In genomic region chr17:20896153-20896649, GRCh38 we compare ENCODE assay signal across 11 cellular contexts.
DNase-seq lines count a peak whose midpoint lies in the region; ATAC-seq and TF ChIP-seq lines count a peak whose summit lies in the region.
"Had no signal": no experiment of that assay in that cellular context is flagged by ENCODE, and none has a peak within 500 bp of the region (broad histone marks: within the 10 kb centered on the region; RNA-seq: fewer than 3 reads in every experiment).

No MANE protein-coding gene starts in this region.

- H3K4me3 ChIP-seq in BJ (ENCODE audit: low read depth, low read length): no peak overlapping the region
- H3K4me3 ChIP-seq: ascending aorta had no signal

- CTCF ChIA-PET in BJ (lab: Yijun Ruan, JAX): no interaction called here

- no peaks in the 10 kb centered on the region for H3K27me3 ChIP-seq in BJ (ENCODE audit: control insufficient read depth, insufficient read depth, low read length)
- H3K27me3 ChIP-seq: ascending aorta had no signal

- no peak for ATAC-seq in HG02973 (IDR thresholded peaks at IDR 0.05; ENCODE audit: unreplicated experiment)

- 0 out of 2 replicates have a peak, but pooled peaks have one; percentile 2 for TF ChIP-seq CTCF in BJ (IDR thresholded peaks at IDR 0.05; ENCODE audit: insufficient read depth, low read depth, low read length)

- POLR2A ChIA-PET in BJ (lab: Charles Lee): no interaction called here

- DNase-seq in BJ (ENCODE audit: low read depth) (no peak), pons (ENCODE audit: low spot score) (peak; percentile 15), NCI-H2081 treated with DMSO at 0.1 percent for 48 hours (lab: John Stamatoyannopoulos, UW) (no peak), iPS-NIHi7 (ENCODE audit: extremely low spot score) (no peak), HPDE6-E6E7 (ENCODE audit: extremely low spot score) (no peak)
- peak; percentile 16 to 29 for DNase-seq in activated CD4-positive, alpha-beta T cell treated with anti-CD3 and anti-CD28 coated beads for 4 hours
- peak; percentile 27 for DNase-seq in effector CD8-positive, alpha-beta T cell (lab: John Stamatoyannopoulos, UW)
- DNase-seq: NCI-H524, tibial artery had no signal

- H3K36me3 ChIP-seq in BJ (ENCODE audit: control insufficient read depth, insufficient read depth, low read length): no peaks in the 10 kb centered on the region
- H3K36me3 ChIP-seq: ascending aorta, tibial artery had no signal

Comparison
In these comparisons a context has a peak if more than half of its experiments do, and no peak if none do; other contexts are left out.
1. DNase-seq: peak in activated CD4-positive, alpha-beta T cell treated with anti-CD3 and anti-CD28 coated beads for 4 hours (2 of 2), effector CD8-positive, alpha-beta T cell (single experiment) and pons (single experiment); none in BJ (single experiment), NCI-H2081 treated with DMSO at 0.1 percent for 48 hours (single experiment), iPS-NIHi7 (single experiment) and HPDE6-E6E7 (single experiment).